ENCODE assay signal across 27 cellular contexts in genomic region chr19:46357846-46358583, GRCh38. TPM values are rescaled to one million over a fixed set of nuclear protein-coding genes. Genes with fewer than 3 reads are reported as not detected.
DNase-seq lines count a peak whose midpoint lies in the region; ATAC-seq, FAIRE-seq and TF ChIP-seq lines count a peak whose summit lies in the region.
"Had no signal": no experiment of that assay in that cellular context is flagged by ENCODE, and none has a peak within 500 bp of the region (broad histone marks: within the 10 kb centered on the region; RNA-seq: fewer than 3 reads in every experiment).

No MANE protein-coding gene starts in this region.

- TF ChIP-seq CTCF in astrocyte (IDR thresholded peaks at IDR 0.05; ENCODE audit: insufficient read depth, low read depth, low read length) (no peak), sigmoid colon (IDR thresholded peaks at IDR 0.05) (no peak)

- H3K4me3 Mint-ChIP-seq in astrocyte (ENCODE audit: unreplicated experiment) = peak overlapping the region; percentile 25
- no peak overlapping the region for H3K4me3 Mint-ChIP-seq in CD8-positive, alpha-beta memory T cell
- H3K4me3 Mint-ChIP-seq: activated CD8-positive, alpha-beta T cell treated with anti-CD3 and anti-CD28 coated beads for 36 hours; CD4-positive, alpha-beta memory T cell; naive thymus-derived CD4-positive, alpha-beta T cell had no signal

- no peaks in the 10 kb centered on the region for H3K9me3 Mint-ChIP-seq in astrocyte (ENCODE audit: unreplicated experiment)
- no peaks in the 10 kb centered on the region for H3K9me3 Mint-ChIP-seq in CD8-positive, alpha-beta memory T cell
- H3K9me3 Mint-ChIP-seq: activated CD8-positive, alpha-beta T cell treated with anti-CD3 and anti-CD28 coated beads for 36 hours; CD4-positive, alpha-beta memory T cell; naive thymus-derived CD4-positive, alpha-beta T cell had no signal

- peaks cover 22% of the 10 kb centered on the region for H3K4me1 Mint-ChIP-seq in astrocyte (ENCODE audit: low read depth, unreplicated experiment)
- peaks cover 37 to 74% (median 47%) of the 10 kb centered on the region in 3 donors for H3K4me1 Mint-ChIP-seq in CD8-positive, alpha-beta memory T cell

- H3K36me3 ChIP-seq in astrocyte (ENCODE audit: insufficient read depth, low read length) (peaks cover 18% of the 10 kb centered on the region), sigmoid colon (peaks cover 9 to 53% (median 29%) of the 10 kb centered on the region in 4 donors)
- peaks cover 19% of the 10 kb centered on the region for H3K36me3 ChIP-seq in CD8-positive, alpha-beta memory T cell (ENCODE audit: insufficient read depth, low read length)

- ATAC-seq in HG03520 (IDR thresholded peaks at IDR 0.05; ENCODE audit: unreplicated experiment) = no peak
- ATAC-seq: activated CD8-positive, alpha-beta T cell treated with anti-CD3 and anti-CD28 coated beads for 36 hours; naive thymus-derived CD4-positive, alpha-beta T cell; sciatic nerve had no signal

- H3K4me3 ChIP-seq in astrocyte (ENCODE audit: insufficient read depth, low read depth, low read length) (no peak overlapping the region), sigmoid colon (no peak overlapping the region)
- H3K4me3 ChIP-seq in CD8-positive, alpha-beta memory T cell (ENCODE audit: low read length) = no peak overlapping the region
- H3K4me3 ChIP-seq: adrenal gland, dorsolateral prefrontal cortex, thoracic aorta had no signal

- peaks cover 3% of the 10 kb centered on the region for H3K36me3 Mint-ChIP-seq in astrocyte (ENCODE audit: low read depth, unreplicated experiment)
- H3K36me3 Mint-ChIP-seq in CD8-positive, alpha-beta memory T cell = peaks cover 0 to 56% (median 5%) of the 10 kb centered on the region in 3 donors

- H3K27ac Mint-ChIP-seq in astrocyte (ENCODE audit: unreplicated experiment) = peak overlapping the region; percentile 3
- peak overlapping the region in 2 of 8 donors; percentile 32 to 45 for H3K27ac Mint-ChIP-seq in CD8-positive, alpha-beta memory T cell
- H3K27ac Mint-ChIP-seq: activated CD8-positive, alpha-beta T cell treated with anti-CD3 and anti-CD28 coated beads for 36 hours had no signal

- intact Hi-C loops in sigmoid colon (cut with DNase I) = no loop called here

- H3K27ac ChIP-seq in astrocyte (ENCODE audit: low read depth, low read length) = no peak overlapping the region
- H3K27ac ChIP-seq in sigmoid colon = no peak overlapping the region
- no peak overlapping the region for H3K27ac ChIP-seq in CD8-positive, alpha-beta memory T cell (ENCODE audit: low read depth, low read length)
- H3K27ac ChIP-seq: dorsolateral prefrontal cortex, epithelial cell of prostate, parathyroid adenoma, thoracic aorta had no signal

- FAIRE-seq in astrocyte (lab: Jason Lieb, UNC) = peak; percentile 43

- peaks cover 70% of the 10 kb centered on the region for H3K79me2 ChIP-seq in astrocyte (ENCODE audit: insufficient read depth, low read length)

- H3K9me3 ChIP-seq in astrocyte (ENCODE audit: insufficient read depth, low read depth, low read length) = no peaks in the 10 kb centered on the region
- H3K9me3 ChIP-seq in sigmoid colon = no peaks in the 10 kb centered on the region
- H3K9me3 ChIP-seq in CD8-positive, alpha-beta memory T cell (ENCODE audit: low read length) = no peaks in the 10 kb centered on the region
- H3K9me3 ChIP-seq: adrenal gland, thoracic aorta had no signal

- DNase-seq in GM03348 (ENCODE audit: low spot score) (peak; percentile 40), astrocyte (ENCODE audit: low read depth) (peak; percentile 75), glomerular visceral epithelial cell (ENCODE audit: extremely low spot score) (peak; percentile 28), sigmoid colon (peak; percentile 38), T-helper 9 cell (no peak), hippocampal formation (lab: John Stamatoyannopoulos, UW) (no peak)
- DNase-seq in CD8-positive, alpha-beta memory T cell = no peak
- DNase-seq: activated CD4-positive, CD25-positive, alpha-beta regulatory T cell treated with anti-CD3 and anti-CD28 coated beads, Interleukin-2, amount 50 U/mL, for 72 hours; activated CD8-positive, alpha-beta T cell treated with anti-CD3 and anti-CD28 coated beads for 36 hours; activated T-cell treated with anti-CD3 and anti-CD28 coated beads, Interleukin-2, amount 50 U/mL, for 1 hour; CD4-positive, alpha-beta memory T cell; DMS79; dorsolateral prefrontal cortex; Kasumi-1; kidney glomerular epithelial cell; mesendoderm; naive thymus-derived CD4-positive, alpha-beta T cell; NCI-H1048; NCI-H187 treated with DMSO at 0.1 percent for 48 hours; NCI-H2227 treated with DMSO at 0.1 percent for 48 hours; NCI-H774 had no signal

- TF ChIP-seq EP300 in sigmoid colon (IDR thresholded peaks at IDR 0.05) = no peak

- no peaks in the 10 kb centered on the region for H3K27me3 Mint-ChIP-seq in astrocyte (ENCODE audit: low read depth, unreplicated experiment)
- peaks cover 0 to 1% of the 10 kb centered on the region in 2 donors for H3K27me3 Mint-ChIP-seq in CD8-positive, alpha-beta memory T cell
- H3K27me3 Mint-ChIP-seq: activated CD8-positive, alpha-beta T cell treated with anti-CD3 and anti-CD28 coated beads for 36 hours; CD4-positive, alpha-beta memory T cell; naive thymus-derived CD4-positive, alpha-beta T cell had no signal

- POLR2A ChIA-PET in CD8-positive, alpha-beta memory T cell (lab: Charles Lee) = no interaction called here

- peaks cover 34% of the 10 kb centered on the region for H4K20me1 ChIP-seq in astrocyte (ENCODE audit: insufficient read depth, low read length)

- peak overlapping the region; percentile 14 for H3K4me2 ChIP-seq in astrocyte (ENCODE audit: low read length)

- no peak overlapping the region for H3K9ac ChIP-seq in astrocyte (ENCODE audit: low read length)
- H3K9ac ChIP-seq: parathyroid adenoma had no signal

- H3K4me1 ChIP-seq in astrocyte (ENCODE audit: insufficient read depth, low read length) (peaks cover 15% of the 10 kb centered on the region), sigmoid colon (no peaks in the 10 kb centered on the region)
- H3K4me1 ChIP-seq in CD8-positive, alpha-beta memory T cell (ENCODE audit: insufficient read depth, low read length) = peaks cover 12% of the 10 kb centered on the region
- H3K4me1 ChIP-seq: parathyroid adenoma had no signal

- 50 to 78% methylated on average over 7 of the region's 7 CpGs for WGBS in sigmoid colon, 2 donors

- CTCF ChIA-PET in CD8-positive, alpha-beta memory T cell (lab: Charles Lee) = no interaction called here

- no peak overlapping the region for H2AFZ ChIP-seq in astrocyte (ENCODE audit: low read depth, low read length)
- H2AFZ ChIP-seq: parathyroid adenoma had no signal

- TF ChIP-seq POLR2A in sigmoid colon (IDR thresholded peaks at IDR 0.05) = no peak

- no peaks in the 10 kb centered on the region for H3K27me3 ChIP-seq in astrocyte (ENCODE audit: insufficient read depth, low read length)
- H3K27me3 ChIP-seq in sigmoid colon = no peaks in the 10 kb centered on the region
- no peaks in the 10 kb centered on the region for H3K27me3 ChIP-seq in CD8-positive, alpha-beta memory T cell (ENCODE audit: insufficient read depth, low read length, poor library complexity, severe bottlenecking)
- H3K27me3 ChIP-seq: adrenal gland, dorsolateral prefrontal cortex had no signal

RNA-seq across cellular contexts. Expression of gene PPP5C, which starts 11.1 kb away (rescaled TPM):
- total RNA-seq in astrocyte = 68.8 and 70.9 TPM in 2 replicates
- 10 to 100 TPM; 37.1 to 61.5 (median 46.5) TPM for total RNA-seq in sigmoid colon
- 10 to 100 TPM; 27.6 to 62.3 (median 37.7) TPM for polyA plus RNA-seq in sigmoid colon
- 100 to 1,000 TPM; 124 TPM for total RNA-seq in CD8-positive, alpha-beta memory T cell
- 38.7 TPM for polyA plus RNA-seq in CD8-positive, alpha-beta memory T cell

RNA-seq across cellular contexts. Expression of gene CCDC8, which starts 55.3 kb away (rescaled TPM):
- total RNA-seq in astrocyte = 35.5 and 45.5 TPM in 2 replicates
- 1 to 10 TPM; 3.5 to 6.1 (median 5.2) TPM for total RNA-seq in sigmoid colon
- polyA plus RNA-seq in sigmoid colon = 1 to 10 TPM in 2 of 3 donors, under 1 TPM in 1; 0.69 to 2.4 (median 1.9) TPM
- not detected for total RNA-seq in CD8-positive, alpha-beta memory T cell
- not detected for polyA plus RNA-seq in CD8-positive, alpha-beta memory T cell
- total RNA-seq: activated CD8-positive, alpha-beta T cell treated with anti-CD3 and anti-CD28 coated beads for 36 hours; CD4-positive, alpha-beta memory T cell; naive thymus-derived CD4-positive, alpha-beta T cell had no signal
- polyA plus RNA-seq: CD4-positive, alpha-beta memory T cell; naive thymus-derived CD4-positive, alpha-beta T cell had no signal

Comparison
In these comparisons a context has a peak if more than half of its experiments do, and no peak if none do; other contexts are left out.
1. DNase-seq: peak in GM03348 (single experiment), astrocyte (single experiment), glomerular visceral epithelial cell (single experiment) and sigmoid colon (single experiment); none in CD8-positive, alpha-beta memory T cell (0 of 5), T-helper 9 cell (single experiment) and hippocampal formation (0 of 2).
2. RNA of gene CCDC8, which starts 55.3 kb away (total RNA-seq): 35.5 to 45.5 TPM in astrocyte and 3.5 to 6.1 TPM in sigmoid colon; not detected in CD8-positive, alpha-beta memory T cell; every median in the first group is over 4 times any median in the second.